In the genomic region with DNA sequence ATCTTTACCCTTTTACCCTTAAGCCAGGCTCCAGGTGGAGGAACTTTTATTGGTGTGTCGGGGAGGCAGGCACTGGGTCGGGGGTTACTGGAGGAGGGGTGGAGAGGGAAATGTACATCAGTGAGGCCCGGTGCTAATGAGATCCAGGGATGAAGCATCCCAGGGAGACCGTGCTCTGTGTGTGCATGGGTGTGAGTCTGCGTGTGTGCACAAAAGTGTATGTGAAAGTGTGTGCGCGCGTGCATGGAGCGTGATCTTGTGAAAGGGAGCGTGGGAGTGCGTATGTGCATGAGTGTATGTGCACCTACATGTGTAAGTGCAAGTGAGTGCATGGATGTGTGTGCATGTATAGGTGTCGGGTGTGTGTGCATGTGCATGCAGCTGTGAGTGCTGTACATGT, we compare ENCODE assay signal across 1 cellular context.
TF ChIP-seq lines count a peak whose summit lies in the region.

No MANE protein-coding gene starts in this region.

TF ChIP-seq in GM23338, 12 proteins besides CTCF, POLR2A, EP300 and RAD21 (continued from another document):
- TF ChIP-seq NANOG (IDR thresholded peaks at IDR 0.05; ENCODE audit: borderline replicate concordance) (no peak), JUNB (IDR thresholded peaks at IDR 0.05; ENCODE audit: unreplicated experiment) (no peak), ZNF331 (CRISPR knock-in tag; IDR thresholded peaks at IDR 0.05; ENCODE audit: low read depth) (no peak), EZH2phosphoT487 (IDR thresholded peaks at IDR 0.05; ENCODE audit: unreplicated experiment) (no peak), STAT1 (IDR thresholded peaks at IDR 0.05; ENCODE audit: unreplicated experiment) (no peak), POLR2AphosphoS5 (IDR thresholded peaks at IDR 0.05; ENCODE audit: low read depth) (no peak), CREB1 (CRISPR knock-in tag; IDR thresholded peaks at IDR 0.05; ENCODE audit: low read depth) (no peak)
